ENCODE assay signal across 1 cellular context in genomic region chr13:74675185-74675584, GRCh38.
TF ChIP-seq lines count a peak whose summit lies in the region.

No MANE protein-coding gene starts in this region.

TF ChIP-seq in IMR-90, 13 proteins besides CTCF, POLR2A, EP300 and RAD21:
- TF ChIP-seq USF2 (IDR thresholded peaks at IDR 0.05; ENCODE audit: low read depth, low read length) = no peak
- TF ChIP-seq MAFK (IDR thresholded peaks at IDR 0.05; ENCODE audit: low read depth, low read length) = peak; percentile 48
- TF ChIP-seq CEBPB (IDR thresholded peaks at IDR 0.05; ENCODE audit: low read depth, low read length) = no peak
- no peak for TF ChIP-seq FOS (IDR thresholded peaks at IDR 0.05; ENCODE audit: low read depth, low read length)
